Comparison of ENCODE assay signal across 9 cellular contexts in genomic region chr12:14802961-14803829, GRCh38. TPM values are rescaled to one million over a fixed set of nuclear protein-coding genes. Genes with fewer than 3 reads are reported as not detected.
A peak's percentile ranks its signal among the peaks of the same experiment; 100 is the strongest.
DNase-seq lines count a peak whose midpoint lies in the region; ATAC-seq and TF ChIP-seq lines count a peak whose summit lies in the region.
"Had no signal": no experiment of that assay in that cellular context is flagged by ENCODE, and none has a peak within 500 bp of the region (broad histone marks: within the 10 kb centered on the region; RNA-seq: fewer than 3 reads in every experiment).

Gene C12orf60 (plus strand): TSS chr12:14803670. CDS start chr12:14822936, 19,266 bp downstream.
Gene WBP11 (minus strand): TSS chr12:14803478. CDS start chr12:14801383, 2,095 bp downstream.

- intact Hi-C loops in CD14-positive monocyte (cut with micrococcal nuclease) = no loop called here

- H3K36me3 Mint-ChIP-seq in CD14-positive monocyte = peaks cover 22 to 24% of the 10 kb centered on the region in 2 donors
- H3K36me3 Mint-ChIP-seq in activated CD4-positive, alpha-beta T cell treated with anti-CD3 and anti-CD28 coated beads, Interleukin-2, amount 10 ng/mL, durations not matched to agents 7 days and 5 days (ENCODE audit: low read depth) = peaks cover 19% of the 10 kb centered on the region

- ATAC-seq in GM19372 (IDR thresholded peaks at IDR 0.05; ENCODE audit: low read depth, unreplicated experiment) (peak; percentile 99), HG03520 (IDR thresholded peaks at IDR 0.05; ENCODE audit: unreplicated experiment) (peak; percentile 100)

- no peak within 1 kb of the TSS for H3K27ac Mint-ChIP-seq in CD14-positive monocyte
- no peak within 1 kb of the TSS for H3K27ac Mint-ChIP-seq in activated CD4-positive, alpha-beta T cell treated with anti-CD3 and anti-CD28 coated beads, Interleukin-2, amount 10 ng/mL, durations not matched to agents 7 days and 5 days
- H3K27ac Mint-ChIP-seq: stimulated activated naive CD8-positive, alpha-beta T cell treated with anti-CD3 and anti-CD28 coated beads, Interleukin-15, Interleukin-2, amounts not matched to agents 100 ng/mL and 50 ng/mL, for 24 hours had no signal

- CTCF ChIA-PET in activated CD4-positive, alpha-beta T cell treated with anti-CD3 and anti-CD28 coated beads, Interleukin-2, amount 10 ng/mL, durations not matched to agents 7 days and 5 days (lab: Charles Lee) = interaction anchor here (0.9 to 2.5 kb wide), 7 partner anchors 10 to 34 kb away, joined by 3 to 15 read pairs (median 6); a partner anchor contains a TSS

- POLR2A ChIA-PET in activated CD4-positive, alpha-beta T cell treated with anti-CD3 and anti-CD28 coated beads, Interleukin-2, amount 10 ng/mL, durations not matched to agents 7 days and 5 days (lab: Charles Lee) = interaction anchor here (1.0 to 2.1 kb wide), 3 partner anchors 29 to 157 kb away, joined by 3 to 18 read pairs (median 11); a partner anchor contains a TSS

- peaks cover 23% of the 10 kb centered on the region for H3K4me1 Mint-ChIP-seq in CD14-positive monocyte
- H3K4me1 Mint-ChIP-seq in activated CD4-positive, alpha-beta T cell treated with anti-CD3 and anti-CD28 coated beads, Interleukin-2, amount 10 ng/mL, durations not matched to agents 7 days and 5 days = peaks cover 20% of the 10 kb centered on the region

- H3K4me3 Mint-ChIP-seq in CD14-positive monocyte = no peak within 1 kb of the TSS
- H3K4me3 Mint-ChIP-seq in activated CD4-positive, alpha-beta T cell treated with anti-CD3 and anti-CD28 coated beads, Interleukin-2, amount 10 ng/mL, durations not matched to agents 7 days and 5 days = no peak within 1 kb of the TSS
- H3K4me3 Mint-ChIP-seq: stimulated activated naive CD8-positive, alpha-beta T cell treated with anti-CD3 and anti-CD28 coated beads, Interleukin-15, Interleukin-2, amounts not matched to agents 100 ng/mL and 50 ng/mL, for 24 hours had no signal

- no peak for TF ChIP-seq CTCF in CD14-positive monocyte (IDR thresholded peaks at IDR 0.05)

- peaks cover 0 to 2% (median 0%) of the 10 kb centered on the region in 3 donors for H3K27me3 Mint-ChIP-seq in CD14-positive monocyte (ENCODE audit: low read depth in 3 of 3)
- no peaks in the 10 kb centered on the region for H3K27me3 Mint-ChIP-seq in activated CD4-positive, alpha-beta T cell treated with anti-CD3 and anti-CD28 coated beads, Interleukin-2, amount 10 ng/mL, durations not matched to agents 7 days and 5 days
- H3K27me3 Mint-ChIP-seq: stimulated activated naive CD8-positive, alpha-beta T cell treated with anti-CD3 and anti-CD28 coated beads, Interleukin-15, Interleukin-2, amounts not matched to agents 100 ng/mL and 50 ng/mL, for 24 hours had no signal

- H3K9me3 Mint-ChIP-seq in CD14-positive monocyte = no peaks in the 10 kb centered on the region
- no peaks in the 10 kb centered on the region for H3K9me3 Mint-ChIP-seq in activated CD4-positive, alpha-beta T cell treated with anti-CD3 and anti-CD28 coated beads, Interleukin-2, amount 10 ng/mL, durations not matched to agents 7 days and 5 days
- H3K9me3 Mint-ChIP-seq: stimulated activated naive CD8-positive, alpha-beta T cell treated with anti-CD3 and anti-CD28 coated beads, Interleukin-15, Interleukin-2, amounts not matched to agents 100 ng/mL and 50 ng/mL, for 24 hours had no signal

- DNase-seq in CD14-positive monocyte (ENCODE audit: low spot score) (peak; percentile 94), NCI-H526 treated with DMSO at 0.1 percent for 48 hours (lab: John Stamatoyannopoulos, UW) (peak; percentile 99), dedifferentiated amniotic fluid mesenchymal stem cell (ENCODE audit: extremely low spot score) (peak; percentile 100), left kidney (ENCODE audit: low read depth, low spot score) (peak; percentile 100)
- DNase-seq in activated CD4-positive, alpha-beta T cell treated with anti-CD3 and anti-CD28 coated beads, Interleukin-2, amount 10 ng/mL, durations not matched to agents 7 days and 5 days = peak; percentile 95
- peak; percentile 91 for DNase-seq in stimulated activated CD4-positive, alpha-beta T cell treated with anti-CD3 and anti-CD28 coated beads, Interleukin-1b, Interleukin-23, amount 100 ng/mL, for 48 hours

RNA-seq across cellular contexts. Expression of gene C12orf60, which starts in this region (rescaled TPM):
- polyA plus RNA-seq in CD14-positive monocyte = under 1 TPM in 1 of 2 donors, not detected in 1; 0.46 TPM
- 1 to 10 TPM in 1 of 2 experiments, under 1 TPM in 1; 1.00 to 1.3 TPM for total RNA-seq in activated CD4-positive, alpha-beta T cell treated with anti-CD3 and anti-CD28 coated beads, Interleukin-2, amount 10 ng/mL, durations not matched to agents 7 days and 5 days

RNA-seq across cellular contexts. Expression of gene WBP11, which starts in this region (rescaled TPM):
- 10 to 100 TPM; 29.2 to 46.2 TPM for polyA plus RNA-seq in CD14-positive monocyte
- 10 to 100 TPM; 83.9 to 95.7 TPM for total RNA-seq in activated CD4-positive, alpha-beta T cell treated with anti-CD3 and anti-CD28 coated beads, Interleukin-2, amount 10 ng/mL, durations not matched to agents 7 days and 5 days

Comparison
In these comparisons a context has a peak if more than half of its experiments do, and no peak if none do; other contexts are left out.
1. Peak in every context shown above with its lines: DNase-seq and ATAC-seq.